9 cellular contexts compared by ENCODE assay signal in the genomic region with DNA sequence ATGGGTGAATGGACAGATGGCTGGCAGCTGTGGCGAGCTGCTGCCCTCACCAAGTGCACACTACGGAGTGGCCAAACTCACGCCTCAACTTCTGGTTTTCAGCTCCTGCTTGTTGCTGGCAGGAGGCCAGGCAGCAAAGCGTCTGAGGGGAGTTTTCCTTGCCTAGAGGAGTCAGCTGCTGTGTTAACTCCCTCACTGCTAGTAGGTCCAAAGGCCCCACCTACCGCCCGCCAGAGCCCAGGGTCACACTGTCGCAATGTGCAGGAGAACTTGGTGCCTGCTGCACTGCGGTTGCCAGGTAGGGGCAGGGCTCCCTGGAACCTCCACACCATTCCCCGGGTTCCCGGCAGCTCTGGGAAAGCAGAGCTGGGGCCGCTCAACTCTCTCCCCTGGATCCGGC. TPM values are rescaled to one million over a fixed set of nuclear protein-coding genes. Genes with fewer than 3 reads are reported as not detected.
DNase-seq lines count a peak whose midpoint lies in the region; ATAC-seq and TF ChIP-seq lines count a peak whose summit lies in the region.
"Not testable (repeated sequence)": the region's sequence is repeated elsewhere in the genome, so short reads cannot be mapped to it uniquely, and the experiment has no call there.
"Had no signal": no experiment of that assay in that cellular context is flagged by ENCODE, and none has a peak within 500 bp of the region (broad histone marks: within the 10 kb centered on the region; RNA-seq: fewer than 3 reads in every experiment).

Gene GGT5, minus strand, starts transcription at position 73 of the 400 bp plus-strand sequence. CDS start 357 bp downstream, outside the sequence.

- intact Hi-C loops in Panc1 (cut with micrococcal nuclease; ENCODE audit: unreplicated experiment); activated T-helper 1 cell treated with anti-CD3 and anti-CD28 coated beads, Interleukin-12 subunit alpha, Interleukin-12 subunit beta, Interleukin-2, Interleukin-4 antibody, amounts not matched to agents 30 ng/mL and 10 ng/mL and 1 ng/mL, durations not matched to agents 14 hours and 24 hours and 36 hours (cut with micrococcal nuclease): not testable (repeated sequence)
- intact Hi-C loops in sciatic nerve (cut with DNase I) (loop anchor here (5.0 kb wide), 1 partner anchor 53 kb away; no protein-coding TSS in a partner anchor), transverse colon (cut with DNase I; ENCODE audit: low total_unique reads) (loop anchor here (5.0 kb wide), 2 partner anchors 38 to 53 kb away; no protein-coding TSS in a partner anchor)

- not testable (repeated sequence) for H3K27me3 Mint-ChIP-seq in activated T-helper 1 cell treated with anti-CD3 and anti-CD28 coated beads, Interleukin-12 subunit alpha, Interleukin-12 subunit beta, Interleukin-2, Interleukin-4 antibody, amounts not matched to agents 30 ng/mL and 10 ng/mL and 1 ng/mL, durations not matched to agents 14 hours and 24 hours and 36 hours (ENCODE audit: insufficient read depth)
- H3K27me3 Mint-ChIP-seq in glutamatergic neuron (ENCODE audit: unreplicated experiment) = peaks cover 22% of the 10 kb centered on the region

- not testable (repeated sequence) for TF ChIP-seq CTCF in Panc1 (IDR thresholded peaks at IDR 0.05); glutamatergic neuron (IDR thresholded peaks at IDR 0.05; ENCODE audit: partially characterized antibody, unreplicated experiment); transverse colon (IDR thresholded peaks at IDR 0.05)

- H3K9me3 ChIP-seq in Panc1 (ENCODE audit: control insufficient read depth, insufficient read depth, low read depth, low read length); transverse colon: not testable (repeated sequence)

- CTCF ChIA-PET in Panc1 (lab: Charles Lee) = interaction anchor here (1.5 kb wide), 1 partner anchor 55 kb away, joined by 6 read pairs; no protein-coding TSS in a partner anchor

- in situ Hi-C loops in Panc1 (cut with HindIII; ENCODE audit: low pct_unique_long_range_greater_than_20kb, low sequenced_read_pairs); transverse colon (cut with MboI; ENCODE audit: low pct_ligation_motif_present in 1 of 4, low pct_unique_long_range_greater_than_20kb in 1 of 4, low sequenced_read_pairs in 3 of 4): not testable (repeated sequence)

- 20% methylated on average over 1 of the region's 12 CpGs; no CpG with 5 or more reads in 1 of the 2 donors for WGBS in transverse colon (ENCODE audit: low coverage in 1 of 2), 2 donors

- H3K4me3 ChIP-seq in Panc1 (ENCODE audit: low read depth in 2 of 2, low read length in 2 of 2) (peak within 1 kb of the TSS in 1 of 2 experiments; percentile 12; a peak in 1 of 4 replicates), transverse colon (peak within 1 kb of the TSS in 3 of 4 donors; percentile 12 to 22 (median 15))

- peaks cover 41% of the 10 kb centered on the region for H3K4me1 Mint-ChIP-seq in activated T-helper 1 cell treated with anti-CD3 and anti-CD28 coated beads, Interleukin-12 subunit alpha, Interleukin-12 subunit beta, Interleukin-2, Interleukin-4 antibody, amounts not matched to agents 30 ng/mL and 10 ng/mL and 1 ng/mL, durations not matched to agents 14 hours and 24 hours and 36 hours (ENCODE audit: low read depth)
- H3K4me1 Mint-ChIP-seq in glutamatergic neuron (ENCODE audit: low read depth, unreplicated experiment) = peaks cover 13% of the 10 kb centered on the region

- DNase-seq in GF-D8 (lab: John Stamatoyannopoulos, UW) (peak; percentile 62), glutamatergic neuron (peak; percentile 28)
- DNase-seq in Panc1 (ENCODE audit: low read depth, low spot score); activated T-helper 1 cell treated with anti-CD3 and anti-CD28 coated beads, Interleukin-12 subunit alpha, Interleukin-12 subunit beta, Interleukin-2, Interleukin-4 antibody, amounts not matched to agents 30 ng/mL and 10 ng/mL and 1 ng/mL, durations not matched to agents 14 hours and 24 hours and 36 hours (ENCODE audit: low spot score); mesenteric fat pad (ENCODE audit: low spot score); sciatic nerve (ENCODE audit: low spot score); transverse colon: not testable (repeated sequence)

- TF ChIP-seq EP300 in transverse colon (IDR thresholded peaks at IDR 0.05; ENCODE audit: low read depth) = not testable (repeated sequence)

- not testable (repeated sequence) for BruUV-seq in Panc1 (replicated peaks; lab: Mats Ljungman, UMichigan)

- H3K27ac ChIP-seq in Panc1 (ENCODE audit: low read length) (peak within 1 kb of the TSS; percentile 65), cingulate gyrus (ENCODE audit: low read depth, low read length) (peak within 1 kb of the TSS; percentile 47), transverse colon (peak within 1 kb of the TSS; percentile 75 to 88 (median 82))

- H3K36me3 Mint-ChIP-seq in activated T-helper 1 cell treated with anti-CD3 and anti-CD28 coated beads, Interleukin-12 subunit alpha, Interleukin-12 subunit beta, Interleukin-2, Interleukin-4 antibody, amounts not matched to agents 30 ng/mL and 10 ng/mL and 1 ng/mL, durations not matched to agents 14 hours and 24 hours and 36 hours (ENCODE audit: low read depth); glutamatergic neuron (ENCODE audit: unreplicated experiment): not testable (repeated sequence)

- peak within 1 kb of the TSS; percentile 20 for H3K4me3 Mint-ChIP-seq in activated T-helper 1 cell treated with anti-CD3 and anti-CD28 coated beads, Interleukin-12 subunit alpha, Interleukin-12 subunit beta, Interleukin-2, Interleukin-4 antibody, amounts not matched to agents 30 ng/mL and 10 ng/mL and 1 ng/mL, durations not matched to agents 14 hours and 24 hours and 36 hours
- peak within 1 kb of the TSS; percentile 81 for H3K4me3 Mint-ChIP-seq in glutamatergic neuron (ENCODE audit: unreplicated experiment)

- H3K4me1 ChIP-seq in Panc1 (ENCODE audit: control insufficient read depth, insufficient read depth, low read length) = peaks cover 18% of the 10 kb centered on the region
- peaks cover 8 to 28% (median 9%) of the 10 kb centered on the region in 4 donors for H3K4me1 ChIP-seq in transverse colon

- POLR2A ChIA-PET in Panc1 (lab: Charles Lee) = interaction anchor here (0.6 kb wide), 1 partner anchor 225 kb away, joined by 3 read pairs; no protein-coding TSS in a partner anchor

- ATAC-seq in Panc1, sciatic nerve: not testable (repeated sequence)

- not testable (repeated sequence) for TF ChIP-seq POLR2A in transverse colon (IDR thresholded peaks at IDR 0.05)

- not testable (repeated sequence) for H3K36me3 ChIP-seq in Panc1 (ENCODE audit: control insufficient read depth, insufficient read depth, low read length); transverse colon

- H3K9me3 Mint-ChIP-seq in activated T-helper 1 cell treated with anti-CD3 and anti-CD28 coated beads, Interleukin-12 subunit alpha, Interleukin-12 subunit beta, Interleukin-2, Interleukin-4 antibody, amounts not matched to agents 30 ng/mL and 10 ng/mL and 1 ng/mL, durations not matched to agents 14 hours and 24 hours and 36 hours = not testable (repeated sequence)
- H3K9me3 Mint-ChIP-seq in glutamatergic neuron (ENCODE audit: unreplicated experiment) = peaks cover 15% of the 10 kb centered on the region

- H3K27me3 ChIP-seq in Panc1 (ENCODE audit: control insufficient read depth, insufficient read depth, low read length); transverse colon: not testable (repeated sequence)

- H3K27ac Mint-ChIP-seq in activated T-helper 1 cell treated with anti-CD3 and anti-CD28 coated beads, Interleukin-12 subunit alpha, Interleukin-12 subunit beta, Interleukin-2, Interleukin-4 antibody, amounts not matched to agents 30 ng/mL and 10 ng/mL and 1 ng/mL, durations not matched to agents 14 hours and 24 hours and 36 hours = peak within 1 kb of the TSS; percentile 85
- peak within 1 kb of the TSS; percentile 100 for H3K27ac Mint-ChIP-seq in glutamatergic neuron (ENCODE audit: unreplicated experiment)

RNA-seq across cellular contexts. Expression of gene GGT5, which starts in this region (rescaled TPM):
- total RNA-seq in Panc1 (2021; ENCODE audit: unreplicated experiment) = 3.6 TPM
- 3.3 TPM for polyA plus RNA-seq in Panc1 (2012; ENCODE audit: insufficient read length)
- total RNA-seq in activated T-helper 1 cell treated with anti-CD3 and anti-CD28 coated beads, Interleukin-12 subunit alpha, Interleukin-12 subunit beta, Interleukin-2, Interleukin-4 antibody, amounts not matched to agents 30 ng/mL and 10 ng/mL and 1 ng/mL, durations not matched to agents 14 hours and 24 hours and 36 hours = 0.10 TPM in 1 of 2 replicates, not detected in the other
- 10.7 TPM for total RNA-seq in glutamatergic neuron (ENCODE audit: unreplicated experiment)
- 45.4 TPM for total RNA-seq in mesenteric fat pad
- 38.2 TPM for total RNA-seq in sciatic nerve
- 10 to 100 TPM in 2 of 4 donors, 1 to 10 TPM in 2; 4.1 to 15.4 (median 9.1) TPM for total RNA-seq in transverse colon
- total RNA-seq: Daoy had no signal
